8 cellular contexts compared by ENCODE assay signal in genomic region chr11:128552783-128553661, GRCh38. TPM values are rescaled to one million over a fixed set of nuclear protein-coding genes. Genes with fewer than 3 reads are reported as not detected.
DNase-seq lines count a peak whose midpoint lies in the region; ATAC-seq and TF ChIP-seq lines count a peak whose summit lies in the region.

No MANE protein-coding gene starts in this region.

- H3K4me3 Mint-ChIP-seq in naive B cell (peak overlapping the region; percentile 43 to 94 (median 90)), glutamatergic neuron (ENCODE audit: unreplicated experiment) (no peak overlapping the region)

- TF ChIP-seq CTCF in omental fat pad (IDR thresholded peaks at IDR 0.05) (no peak), glutamatergic neuron (IDR thresholded peaks at IDR 0.05; ENCODE audit: partially characterized antibody, unreplicated experiment) (no peak)

- H3K36me3 Mint-ChIP-seq in naive B cell (no peaks in the 10 kb centered on the region), glutamatergic neuron (ENCODE audit: unreplicated experiment) (no peaks in the 10 kb centered on the region)

- DNase-seq in MV-4-11 (lab: John Stamatoyannopoulos, UW) = peak; percentile 86
- peak; percentile 16 for DNase-seq in central memory CD4-positive, alpha-beta T cell
- DNase-seq in naive B cell = peak; percentile 90
- no peak for DNase-seq in omental fat pad (ENCODE audit: low spot score)
- no peak for DNase-seq in NCI-H82 treated with DMSO at 0.1 percent for 48 hours (lab: John Stamatoyannopoulos, UW; ENCODE audit: unreplicated experiment)
- no peak for DNase-seq in glutamatergic neuron

- H3K4me1 Mint-ChIP-seq in naive B cell (peaks cover 56 to 74% (median 61%) of the 10 kb centered on the region in 3 donors), glutamatergic neuron (ENCODE audit: low read depth, unreplicated experiment) (peaks cover 10% of the 10 kb centered on the region)

- H3K27ac Mint-ChIP-seq in naive B cell = peak overlapping the region; percentile 95 to 99 (median 98)
- no peak overlapping the region for H3K27ac Mint-ChIP-seq in glutamatergic neuron (ENCODE audit: unreplicated experiment)

- ATAC-seq in GM18511 (IDR thresholded peaks at IDR 0.05; ENCODE audit: unreplicated experiment) (peak; percentile 62), GM21723 (IDR thresholded peaks at IDR 0.05; ENCODE audit: unreplicated experiment) (peak; percentile 62), naive B cell (ENCODE audit: low read depth in 2 of 2) (peak; percentile 67 to 73), omental fat pad (ENCODE audit: low FRiP score) (no peak)

- H3K27me3 Mint-ChIP-seq in naive B cell (no peaks in the 10 kb centered on the region), glutamatergic neuron (ENCODE audit: unreplicated experiment) (peaks cover 3% of the 10 kb centered on the region)

- no peaks in the 10 kb centered on the region for H3K9me3 Mint-ChIP-seq in naive B cell
- peaks cover 2% of the 10 kb centered on the region for H3K9me3 Mint-ChIP-seq in glutamatergic neuron (ENCODE audit: unreplicated experiment)

RNA-seq across cellular contexts. Expression of gene ETS1, which starts 34.3 kb away (rescaled TPM):
- 100 to 1,000 TPM; 205 to 278 (median 247) TPM for polyA plus RNA-seq in naive B cell (ENCODE audit: low read depth in 6 of 6)
- total RNA-seq in omental fat pad (100 to 1,000 TPM in 3 of 4 donors, 10 to 100 TPM in 1; 72.4 to 211 (median 165) TPM), glutamatergic neuron (ENCODE audit: unreplicated experiment) (1.0 TPM)

Comparison
In these comparisons a context has a peak if more than half of its experiments do, and no peak if none do; other contexts are left out.
1. DNase-seq: peak in MV-4-11 (single experiment), central memory CD4-positive, alpha-beta T cell (single experiment) and naive B cell (single experiment); none in omental fat pad (single experiment), NCI-H82 treated with DMSO at 0.1 percent for 48 hours (single experiment) and glutamatergic neuron (single experiment).
2. RNA of gene ETS1, which starts 34.3 kb away (total RNA-seq): 72.4 to 211 TPM in omental fat pad; 1.0 TPM in glutamatergic neuron (single experiment); every median in the first group is over 10 times any median in the second.